ENCODE assay signal across 16 cellular contexts in genomic region chr11:125428486-125429173, GRCh38.
DNase-seq lines count a peak whose midpoint lies in the region; ATAC-seq and TF ChIP-seq lines count a peak whose summit lies in the region.
"Had no signal": no experiment of that assay in that cellular context is flagged by ENCODE, and none has a peak within 500 bp of the region (broad histone marks: within the 10 kb centered on the region; RNA-seq: fewer than 3 reads in every experiment).

No MANE protein-coding gene starts in this region.

- H3K36me3 Mint-ChIP-seq in activated naive CD8-positive, alpha-beta T cell treated with anti-CD3 and anti-CD28 coated beads, Interleukin-2, amount 50 U/mL, for 24 hours (ENCODE audit: low read depth) = no peaks in the 10 kb centered on the region
- H3K36me3 Mint-ChIP-seq in activated T-cell treated with anti-CD3 and anti-CD28 coated beads, Interleukin-2, amount 50 U/mL, for 72 hours (ENCODE audit: insufficient read depth in 2 of 2) = no peaks in the 10 kb centered on the region
- H3K36me3 Mint-ChIP-seq: CD8-positive, alpha-beta T cell had no signal

- H3K27ac Mint-ChIP-seq in activated naive CD8-positive, alpha-beta T cell treated with anti-CD3 and anti-CD28 coated beads, Interleukin-2, amount 50 U/mL, for 24 hours = no peak overlapping the region
- no peak overlapping the region for H3K27ac Mint-ChIP-seq in activated T-cell treated with anti-CD3 and anti-CD28 coated beads, Interleukin-2, amount 50 U/mL, for 72 hours
- H3K27ac Mint-ChIP-seq: CD8-positive, alpha-beta T cell; nephron progenitor cell had no signal

- peaks cover 4% of the 10 kb centered on the region for H3K27me3 Mint-ChIP-seq in activated naive CD8-positive, alpha-beta T cell treated with anti-CD3 and anti-CD28 coated beads, Interleukin-2, amount 50 U/mL, for 24 hours
- H3K27me3 Mint-ChIP-seq in activated T-cell treated with anti-CD3 and anti-CD28 coated beads, Interleukin-2, amount 50 U/mL, for 72 hours (ENCODE audit: low read depth) = peaks cover 36% of the 10 kb centered on the region

- DNase-seq in DMS53 treated with DMSO at 0.1 percent for 48 hours (lab: John Stamatoyannopoulos, UW; ENCODE audit: unreplicated experiment) (peak; percentile 12), H7 (peak; percentile 62), SK-MEL-5 (ENCODE audit: low read depth, low spot score) (peak; percentile 30), foreskin keratinocyte (no peak), ACHN (no peak)
- DNase-seq in activated naive CD8-positive, alpha-beta T cell treated with anti-CD3 and anti-CD28 coated beads, Interleukin-2, amount 50 U/mL, for 24 hours = no peak
- DNase-seq in activated T-cell treated with anti-CD3 and anti-CD28 coated beads, Interleukin-2, amount 50 U/mL, for 72 hours = no peak
- DNase-seq: amniotic stem cell, spleen had no signal

- no peak overlapping the region for H3K4me3 Mint-ChIP-seq in activated naive CD8-positive, alpha-beta T cell treated with anti-CD3 and anti-CD28 coated beads, Interleukin-2, amount 50 U/mL, for 24 hours
- no peak overlapping the region for H3K4me3 Mint-ChIP-seq in activated T-cell treated with anti-CD3 and anti-CD28 coated beads, Interleukin-2, amount 50 U/mL, for 72 hours
- H3K4me3 Mint-ChIP-seq: CD8-positive, alpha-beta T cell; nephron progenitor cell had no signal

- H3K4me1 Mint-ChIP-seq in activated naive CD8-positive, alpha-beta T cell treated with anti-CD3 and anti-CD28 coated beads, Interleukin-2, amount 50 U/mL, for 24 hours = no peaks in the 10 kb centered on the region
- H3K4me1 Mint-ChIP-seq in activated T-cell treated with anti-CD3 and anti-CD28 coated beads, Interleukin-2, amount 50 U/mL, for 72 hours (ENCODE audit: low read depth) = no peaks in the 10 kb centered on the region

- no peaks in the 10 kb centered on the region for H3K27me3 ChIP-seq in H7 (ENCODE audit: control insufficient read depth, insufficient read depth, low read length)
- H3K27me3 ChIP-seq in foreskin keratinocyte = peaks cover under 1% of the 10 kb centered on the region
- H3K27me3 ChIP-seq: suprapubic skin had no signal

- no peak overlapping the region for H3K27ac ChIP-seq in foreskin keratinocyte
- H3K27ac ChIP-seq: HL-60, psoas muscle, SK-N-MC, spleen, suprapubic skin had no signal

- ATAC-seq in foreskin keratinocyte = peak; percentile 18
- no peak for ATAC-seq in HG02610 (IDR thresholded peaks at IDR 0.05; ENCODE audit: unreplicated experiment)
- ATAC-seq in activated naive CD8-positive, alpha-beta T cell treated with anti-CD3 and anti-CD28 coated beads, Interleukin-2, amount 50 U/mL, for 24 hours = no peak
- ATAC-seq in activated T-cell treated with anti-CD3 and anti-CD28 coated beads, Interleukin-2, amount 50 U/mL, for 72 hours (replicated peaks in 1 of 2) = no peak

- peak; percentile 36 for TF ChIP-seq CTCF in foreskin keratinocyte (conservative IDR thresholded peaks at IDR 0.05)

- no peak overlapping the region for H3K4me3 ChIP-seq in H7 (ENCODE audit: insufficient read depth, low read depth, low read length)
- H3K4me3 ChIP-seq: psoas muscle, SK-N-MC, spleen, suprapubic skin had no signal

- in situ Hi-C loops in SK-MEL-5 (cut with HindIII; ENCODE audit: low pct_unique_long_range_greater_than_20kb, low sequenced_read_pairs) (no loop called here), ACHN (cut with HindIII; ENCODE audit: low pct_ligation_motif_present, low pct_unique_long_range_greater_than_20kb, low sequenced_read_pairs) (no loop called here)

- no peaks in the 10 kb centered on the region for H3K9me3 Mint-ChIP-seq in activated naive CD8-positive, alpha-beta T cell treated with anti-CD3 and anti-CD28 coated beads, Interleukin-2, amount 50 U/mL, for 24 hours
- no peaks in the 10 kb centered on the region for H3K9me3 Mint-ChIP-seq in activated T-cell treated with anti-CD3 and anti-CD28 coated beads, Interleukin-2, amount 50 U/mL, for 72 hours
- H3K9me3 Mint-ChIP-seq: CD8-positive, alpha-beta T cell; nephron progenitor cell had no signal

- H3K36me3 ChIP-seq in H7 (replicated peaks; ENCODE audit: control insufficient read depth, insufficient read depth, low read length) = no peaks in the 10 kb centered on the region
- H3K36me3 ChIP-seq: spleen, suprapubic skin had no signal

- H3K4me1 ChIP-seq in foreskin keratinocyte = peaks cover 5% of the 10 kb centered on the region
- H3K4me1 ChIP-seq: spleen had no signal

Comparison
In these comparisons a context has a peak if more than half of its experiments do, and no peak if none do; other contexts are left out.
1. DNase-seq: peak in DMS53 treated with DMSO at 0.1 percent for 48 hours (single experiment), H7 (single experiment) and SK-MEL-5 (single experiment); none in foreskin keratinocyte (0 of 2), activated naive CD8-positive, alpha-beta T cell treated with anti-CD3 and anti-CD28 coated beads, Interleukin-2, amount 50 U/mL, for 24 hours (single experiment), ACHN (single experiment) and activated T-cell treated with anti-CD3 and anti-CD28 coated beads, Interleukin-2, amount 50 U/mL, for 72 hours (0 of 2).